In the genomic region with DNA sequence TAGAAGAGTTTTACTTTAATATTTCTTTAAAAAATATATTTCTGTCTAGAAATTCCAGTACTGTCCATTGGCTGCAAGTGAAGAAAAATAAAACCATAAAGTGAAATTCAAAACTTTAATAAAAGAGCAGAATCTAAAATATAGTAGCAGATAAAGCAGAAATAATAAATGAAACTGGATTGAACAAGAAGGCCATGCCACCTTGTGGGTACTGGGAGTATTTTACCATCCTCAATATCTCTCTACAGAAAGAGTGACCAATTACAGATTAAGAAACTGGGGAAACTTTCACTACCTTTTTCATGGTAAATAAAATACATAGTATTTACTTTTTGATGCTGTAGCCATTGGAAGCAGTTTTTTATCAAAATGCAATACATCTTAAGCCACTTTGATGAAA, we compare ENCODE assay signal across 9 cellular contexts.
DNase-seq lines count a peak whose midpoint lies in the region; ATAC-seq and TF ChIP-seq lines count a peak whose summit lies in the region.
"Had no signal": no experiment of that assay in that cellular context is flagged by ENCODE, and none has a peak within 500 bp of the region (broad histone marks: within the 10 kb centered on the region; RNA-seq: fewer than 3 reads in every experiment).

No MANE protein-coding gene starts in this region.

- H3K4me1 Mint-ChIP-seq in endothelial cell (ENCODE audit: unreplicated experiment) (peaks cover 11% of the 10 kb centered on the region), T-helper 17 cell (no peaks in the 10 kb centered on the region)

- TF ChIP-seq CTCF in endothelial cell (IDR thresholded peaks at IDR 0.05; ENCODE audit: unreplicated experiment) (peak; percentile 47), spleen (IDR thresholded peaks at IDR 0.05 in 8 of 11, conservative IDR thresholded peaks at IDR 0.05 in 3 of 11) (peak in 8 of 11 experiments; percentile 13 to 49 (median 41))

- H3K27me3 Mint-ChIP-seq in endothelial cell (ENCODE audit: unreplicated experiment): peaks cover 2% of the 10 kb centered on the region
- H3K27me3 Mint-ChIP-seq in T-helper 17 cell: peaks cover 7% of the 10 kb centered on the region

- no peak overlapping the region for H3K4me3 ChIP-seq in spleen

- intact Hi-C loops in spleen (cut with DNase I; ENCODE audit: low total_unique reads): no loop called here

- TF ChIP-seq POLR2A in spleen (IDR thresholded peaks at IDR 0.05): no peak

- H3K4me3 Mint-ChIP-seq in endothelial cell (ENCODE audit: unreplicated experiment) (no peak overlapping the region), T-helper 17 cell (no peak overlapping the region)
- H3K4me3 Mint-ChIP-seq: stimulated activated naive CD8-positive, alpha-beta T cell treated with anti-CD3 and anti-CD28 coated beads, Interleukin-15, Interleukin-2, amounts not matched to agents 100 ng/mL and 50 ng/mL, for 24 hours had no signal

- ATAC-seq in GM19035 (IDR thresholded peaks at IDR 0.05; ENCODE audit: unreplicated experiment): peak; percentile 39
- ATAC-seq in HG03520 (IDR thresholded peaks at IDR 0.05; ENCODE audit: unreplicated experiment): no peak
- ATAC-seq in T-helper 17 cell: no peak

- H3K27ac Mint-ChIP-seq in endothelial cell (ENCODE audit: unreplicated experiment) (no peak overlapping the region), T-helper 17 cell (no peak overlapping the region)
- H3K27ac Mint-ChIP-seq: stimulated activated naive CD8-positive, alpha-beta T cell treated with anti-CD3 and anti-CD28 coated beads, Interleukin-15, Interleukin-2, amounts not matched to agents 100 ng/mL and 50 ng/mL, for 24 hours had no signal

- no peaks in the 10 kb centered on the region for H3K9me3 Mint-ChIP-seq in endothelial cell (ENCODE audit: unreplicated experiment)

- H3K36me3 Mint-ChIP-seq in endothelial cell (ENCODE audit: low read depth, unreplicated experiment) (no peaks in the 10 kb centered on the region), T-helper 17 cell (ENCODE audit: low read depth) (no peaks in the 10 kb centered on the region)

- H3K27me3 ChIP-seq in spleen (replicated peaks in 1 of 7): no peaks in the 10 kb centered on the region

- H3K9me3 ChIP-seq in spleen (no peaks in the 10 kb centered on the region), T-helper 17 cell (ENCODE audit: control insufficient read depth, low read length, poor library complexity, severe bottlenecking) (no peaks in the 10 kb centered on the region)

- peak; percentile 26 for DNase-seq in AG08396 (ENCODE audit: low spot score)
- peak; percentile 3 for DNase-seq in NCI-H460 (ENCODE audit: extremely low read depth, low read depth)
- DNase-seq in endothelial cell (ENCODE audit: low spot score): no peak
- DNase-seq in spleen: no peak
- DNase-seq in GDM1 (lab: John Stamatoyannopoulos, UW): no peak
- no peak for DNase-seq in T-helper 17 cell

- H3K4me1 ChIP-seq in spleen: peaks cover 0 to 25% (median 4%) of the 10 kb centered on the region in 6 donors

- no peaks in the 10 kb centered on the region for H3K36me3 ChIP-seq in spleen

- no peak overlapping the region for H3K27ac ChIP-seq in spleen

Comparison
In these comparisons a context has a peak if more than half of its experiments do, and no peak if none do; other contexts are left out.
1. DNase-seq: peak in AG08396 (single experiment) and NCI-H460 (single experiment); none in endothelial cell (single experiment), spleen (single experiment), GDM1 (single experiment) and T-helper 17 cell (0 of 3).